ENCODE assay signal across 8 cellular contexts in the genomic region with DNA sequence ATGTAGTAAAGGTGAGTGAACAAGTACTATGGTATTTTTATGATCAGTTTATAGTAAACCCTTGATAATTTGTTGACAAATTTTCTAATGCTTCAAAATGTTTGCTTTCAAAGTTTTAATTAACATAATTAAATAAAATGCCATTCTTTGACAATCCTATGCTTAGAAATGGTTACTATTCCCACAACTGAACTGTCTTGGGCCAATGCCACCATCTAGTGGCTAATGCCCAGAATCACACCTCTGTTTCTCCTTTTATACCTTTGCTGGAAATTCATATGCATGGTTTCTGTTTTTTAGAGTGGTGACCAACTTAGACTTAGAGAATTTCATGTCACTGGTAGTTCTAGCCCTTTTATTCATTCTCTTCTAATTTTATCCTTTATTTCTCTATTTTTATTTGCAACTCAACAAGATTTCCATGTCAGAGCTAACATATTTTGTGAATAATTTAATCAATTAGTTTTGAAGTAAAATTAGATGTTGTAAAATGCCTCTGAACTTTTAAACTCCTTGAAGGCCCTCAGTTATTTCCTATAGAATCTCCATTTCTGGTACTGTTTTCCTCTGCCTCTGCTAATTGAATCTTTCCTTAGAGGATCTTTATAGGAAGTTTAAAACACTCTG. TPM values are rescaled to one million over a fixed set of nuclear protein-coding genes. Genes with fewer than 3 reads are reported as not detected.
DNase-seq lines count a peak whose midpoint lies in the region; ATAC-seq, FAIRE-seq and TF ChIP-seq lines count a peak whose summit lies in the region.

No MANE protein-coding gene starts in this region.

- no peaks in the 10 kb centered on the region for H3K9me3 Mint-ChIP-seq in astrocyte (ENCODE audit: unreplicated experiment)

- H3K4me1 ChIP-seq in astrocyte (ENCODE audit: insufficient read depth, low read length) = peaks cover 5% of the 10 kb centered on the region
- peaks cover 4% of the 10 kb centered on the region for H3K4me1 ChIP-seq in right cardiac atrium (ENCODE audit: control insufficient read depth, insufficient read depth, low read length)

- DNase-seq in A172 (ENCODE audit: low spot score) = peak; percentile 68
- peak; percentile 33 for DNase-seq in GM12864 (ENCODE audit: low read depth)
- peak; percentile 53 for DNase-seq in LHCN-M2 (ENCODE audit: low read depth)
- DNase-seq in astrocyte (ENCODE audit: low read depth) = peak; percentile 14
- DNase-seq in right cardiac atrium = peak in 2 of 3 donors; percentile 28 to 40
- peak; percentile 61 for DNase-seq in sciatic nerve (ENCODE audit: low spot score)

- H3K4me1 Mint-ChIP-seq in astrocyte (ENCODE audit: low read depth, unreplicated experiment) = peaks cover 2% of the 10 kb centered on the region

- FAIRE-seq in astrocyte (lab: Jason Lieb, UNC) = peak; percentile 79

- intact Hi-C loops in right cardiac atrium (cut with DNase I) (loop anchor here in 3 of 4 donors (5.0 to 10.0 kb wide), 6 partner anchors 209 to 367 kb away; no protein-coding TSS in a partner anchor), sciatic nerve (cut with DNase I) (no loop called here)

- H2AFZ ChIP-seq in astrocyte (ENCODE audit: low read depth, low read length) = no peak overlapping the region

- H3K27me3 ChIP-seq in astrocyte (ENCODE audit: insufficient read depth, low read length) (no peaks in the 10 kb centered on the region), right cardiac atrium (ENCODE audit: control insufficient read depth, insufficient read depth) (no peaks in the 10 kb centered on the region)

- H3K4me3 ChIP-seq in GM12864 (ENCODE audit: low read depth, low read length) (no peak overlapping the region), astrocyte (ENCODE audit: insufficient read depth, low read depth, low read length) (no peak overlapping the region), right cardiac atrium (ENCODE audit: low read length) (no peak overlapping the region)

- peak; percentile 76 for TF ChIP-seq CTCF in GM12864 (IDR thresholded peaks at IDR 0.05; ENCODE audit: low read depth, low read length, missing control alignments)
- peak; percentile 97 for TF ChIP-seq CTCF in astrocyte (IDR thresholded peaks at IDR 0.05; ENCODE audit: insufficient read depth, low read depth, low read length)

- no peaks in the 10 kb centered on the region for H3K79me2 ChIP-seq in astrocyte (ENCODE audit: insufficient read depth, low read length)

- H3K27ac Mint-ChIP-seq in astrocyte (ENCODE audit: unreplicated experiment) = no peak overlapping the region

- no peak overlapping the region for H3K4me3 Mint-ChIP-seq in astrocyte (ENCODE audit: unreplicated experiment)

- peaks cover 6% of the 10 kb centered on the region for H3K36me3 ChIP-seq in astrocyte (ENCODE audit: insufficient read depth, low read length)

- peak; percentile 71; the same call in 2 of the 3 replicates for ATAC-seq in SK-N-SH treated with all-trans-retinoic acid at 6 μM for 48 hours
- peak; percentile 64 to 65 for ATAC-seq in right cardiac atrium
- peak; percentile 75 for ATAC-seq in sciatic nerve
- ATAC-seq in HG03135 (IDR thresholded peaks at IDR 0.05; ENCODE audit: unreplicated experiment) = no peak

- H3K9me3 ChIP-seq in astrocyte (ENCODE audit: insufficient read depth, low read depth, low read length) = no peaks in the 10 kb centered on the region
- no peaks in the 10 kb centered on the region for H3K9me3 ChIP-seq in right cardiac atrium (ENCODE audit: control insufficient read depth, low read length)

- H4K20me1 ChIP-seq in astrocyte (ENCODE audit: insufficient read depth, low read length) = no peaks in the 10 kb centered on the region

- H3K4me2 ChIP-seq in astrocyte (ENCODE audit: low read length) = no peak overlapping the region

- no peaks in the 10 kb centered on the region for H3K27me3 Mint-ChIP-seq in astrocyte (ENCODE audit: low read depth, unreplicated experiment)

- H3K27ac ChIP-seq in astrocyte (ENCODE audit: low read depth, low read length) (no peak overlapping the region), right cardiac atrium (ENCODE audit: low read length) (no peak overlapping the region)

- no peak overlapping the region for H3K9ac ChIP-seq in astrocyte (ENCODE audit: low read length)

- peaks cover 19% of the 10 kb centered on the region for H3K36me3 Mint-ChIP-seq in astrocyte (ENCODE audit: low read depth, unreplicated experiment)

TF ChIP-seq in SK-N-SH treated with all-trans-retinoic acid at 6 μM for 48 hours, 23 proteins besides CTCF, POLR2A, EP300 and RAD21:
- TF ChIP-seq, protein P1, sequence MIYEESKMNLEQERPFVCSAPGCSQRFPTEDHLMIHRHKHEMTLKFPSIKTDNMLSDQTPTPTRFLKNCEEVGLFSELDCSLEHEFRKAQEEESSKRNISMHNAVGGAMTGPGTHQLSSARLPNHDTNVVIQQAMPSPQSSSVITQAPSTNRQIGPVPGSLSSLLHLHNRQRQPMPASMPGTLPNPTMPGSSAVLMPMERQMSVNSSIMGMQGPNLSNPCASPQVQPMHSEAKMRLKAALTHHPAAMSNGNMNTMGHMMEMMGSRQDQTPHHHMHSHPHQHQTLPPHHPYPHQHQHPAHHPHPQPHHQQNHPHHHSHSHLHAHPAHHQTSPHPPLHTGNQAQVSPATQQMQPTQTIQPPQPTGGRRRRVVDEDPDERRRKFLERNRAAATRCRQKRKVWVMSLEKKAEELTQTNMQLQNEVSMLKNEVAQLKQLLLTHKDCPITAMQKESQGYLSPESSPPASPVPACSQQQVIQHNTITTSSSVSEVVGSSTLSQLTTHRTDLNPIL (CRISPR knock-in tag; IDR thresholded peaks at IDR 0.05; ENCODE audit: low read depth) = no peak
- TF ChIP-seq ARNTL (CRISPR knock-in tag; IDR thresholded peaks at IDR 0.05; ENCODE audit: borderline replicate concordance, low read depth) (no peak), ZNF565 (CRISPR knock-in tag; conservative IDR thresholded peaks at IDR 0.05; ENCODE audit: low read depth) (no peak), RARB (CRISPR knock-in tag; IDR thresholded peaks at IDR 0.05) (no peak), SNAI2 (CRISPR knock-in tag; IDR thresholded peaks at IDR 0.05) (no peak)

RNA-seq across cellular contexts. Expression of a gene that starts 31.1 kb away (rescaled TPM):
- 33.6 and 46.7 TPM in 2 replicates for total RNA-seq in A172 (2014; rRNA removed; shearing (Covaris generic))
- total RNA-seq in LHCN-M2 (2014; rRNA removed) = 21.0 and 27.1 TPM in 2 replicates
- 13.9 TPM for polyA plus RNA-seq in LHCN-M2 (2012)
- 28.2 and 31.5 TPM in 2 replicates for total RNA-seq in astrocyte
- 10 to 100 TPM; 55.1 to 77.1 (median 59.6) TPM for total RNA-seq in right cardiac atrium
- 40.2 TPM for polyA plus RNA-seq in right cardiac atrium
- 54.2 TPM for total RNA-seq in sciatic nerve

Comparison
In these comparisons a context has a peak if more than half of its experiments do, and no peak if none do; other contexts are left out.
1. DNase-seq: peak in every context shown above with its lines; median percentile 68 in A172; 61 in sciatic nerve; 53 in LHCN-M2; 34 in right cardiac atrium; 33 in GM12864; 14 in astrocyte.